ENCODE assay signal across 13 cellular contexts in genomic region chr2:200788129-200788718, GRCh38. TPM values are rescaled to one million over a fixed set of nuclear protein-coding genes. Genes with fewer than 3 reads are reported as not detected.
DNase-seq lines count a peak whose midpoint lies in the region; ATAC-seq and TF ChIP-seq lines count a peak whose summit lies in the region.
"Had no signal": no experiment of that assay in that cellular context is flagged by ENCODE, and none has a peak within 500 bp of the region (broad histone marks: within the 10 kb centered on the region; RNA-seq: fewer than 3 reads in every experiment).

No MANE protein-coding gene starts in this region.

- TF ChIP-seq CTCF in C4-2B (conservative IDR thresholded peaks at IDR 0.05) (no peak), esophagus squamous epithelium (IDR thresholded peaks at IDR 0.05) (no peak), parathyroid adenoma (IDR thresholded peaks at IDR 0.05) (no peak), endodermal cell (conservative IDR thresholded peaks at IDR 0.05) (no peak)

- H3K9me3 ChIP-seq in esophagus squamous epithelium, result no peaks in the 10 kb centered on the region
- H3K9me3 ChIP-seq in parathyroid adenoma (ENCODE audit: control insufficient read depth, low read length), result no peaks in the 10 kb centered on the region
- H3K9me3 ChIP-seq in endodermal cell (ENCODE audit: control insufficient read depth, low read length), result no peaks in the 10 kb centered on the region

- no peak for TF ChIP-seq POLR2A in esophagus squamous epithelium (IDR thresholded peaks at IDR 0.05)

- H3K27me3 Mint-ChIP-seq in endodermal cell (ENCODE audit: insufficient read depth), result peaks cover 20% of the 10 kb centered on the region

- H3K4me1 ChIP-seq in esophagus squamous epithelium, result peaks cover 15 to 38% (median 25%) of the 10 kb centered on the region in 3 donors
- H3K4me1 ChIP-seq in parathyroid adenoma, result peaks cover 8% of the 10 kb centered on the region
- no peaks in the 10 kb centered on the region for H3K4me1 ChIP-seq in endodermal cell (ENCODE audit: control insufficient read depth, insufficient read depth, low read length)

- WGBS in esophagus squamous epithelium, 2 donors, result 46 to 57% methylated on average over 5 to 6 of the region's 6 CpGs
- WGBS in endodermal cell (ENCODE audit: insufficient coverage in 1 of 2, insufficient read length in 1 of 2), 2 experiments, result 93 to 97% methylated on average over 6 of the region's 6 CpGs

- H3K4me3 ChIP-seq in esophagus squamous epithelium, result no peak overlapping the region
- H3K4me3 ChIP-seq in parathyroid adenoma (ENCODE audit: low read depth, low read length), result no peak overlapping the region
- no peak overlapping the region for H3K4me3 ChIP-seq in endodermal cell (ENCODE audit: low read length)
- H3K4me3 ChIP-seq: SK-N-MC had no signal

- intact Hi-C loops in esophagus squamous epithelium (cut with DNase I), result no loop called here

- H3K36me3 Mint-ChIP-seq in endodermal cell (ENCODE audit: low read depth), result no peaks in the 10 kb centered on the region
- H3K36me3 Mint-ChIP-seq: CD4-positive, alpha-beta memory T cell had no signal

- no peaks in the 10 kb centered on the region for H3K79me2 ChIP-seq in parathyroid adenoma

- DNase-seq in RPMI7951 (ENCODE audit: low read depth), result peak; percentile 57
- no peak for DNase-seq in esophagus squamous epithelium (lab: John Stamatoyannopoulos, UW)
- DNase-seq in NCI-H2196 (lab: John Stamatoyannopoulos, UW; ENCODE audit: unreplicated experiment), result no peak
- DNase-seq in endodermal cell, result no peak
- DNase-seq: activated naive CD4-positive, alpha-beta T cell treated with anti-CD3 and anti-CD28 coated beads, Interleukin-2, amount 50 U/mL, for 16 hours; CD4-positive, alpha-beta memory T cell; effector memory CD4-positive, alpha-beta T cell; NCI-H446 treated with DMSO at 0.1 percent for 48 hours had no signal

- H3K27ac Mint-ChIP-seq in endodermal cell, result no peak overlapping the region
- H3K27ac Mint-ChIP-seq: CD4-positive, alpha-beta memory T cell had no signal

- H2AFZ ChIP-seq in parathyroid adenoma, result peak overlapping the region; percentile 84

- H3K27me3 ChIP-seq in esophagus squamous epithelium, result no peaks in the 10 kb centered on the region
- no peaks in the 10 kb centered on the region for H3K27me3 ChIP-seq in parathyroid adenoma (ENCODE audit: control insufficient read depth, insufficient read depth, low read length)
- H3K27me3 ChIP-seq in endodermal cell (ENCODE audit: control insufficient read depth, insufficient read depth, low read length, poor library complexity, severe bottlenecking), result no peaks in the 10 kb centered on the region

- H3K27ac ChIP-seq in C4-2B (peak overlapping the region; percentile 63; the same call in 1 of the 2 replicates), esophagus squamous epithelium (peak overlapping the region; percentile 82 to 89 (median 88)), parathyroid adenoma (peak overlapping the region; percentile 24), endodermal cell (ENCODE audit: low read depth, low read length) (no peak overlapping the region)
- H3K27ac ChIP-seq: SK-N-MC had no signal

- no peaks in the 10 kb centered on the region for H3K9me3 Mint-ChIP-seq in endodermal cell

- H3K4me2 ChIP-seq in parathyroid adenoma (ENCODE audit: low read length), result peak overlapping the region; percentile 48

- ATAC-seq in HG02588 (IDR thresholded peaks at IDR 0.05; ENCODE audit: unreplicated experiment) (no peak), HG03457 (IDR thresholded peaks at IDR 0.05; ENCODE audit: unreplicated experiment) (no peak)

- H3K36me3 ChIP-seq in esophagus squamous epithelium (no peaks in the 10 kb centered on the region), parathyroid adenoma (ENCODE audit: control insufficient read depth, insufficient read depth, low read length) (no peaks in the 10 kb centered on the region), endodermal cell (ENCODE audit: control insufficient read depth, insufficient read depth, low read length) (no peaks in the 10 kb centered on the region)

- H3K4me1 Mint-ChIP-seq in endodermal cell, result peaks cover 3% of the 10 kb centered on the region

- no peak overlapping the region for H3K9ac ChIP-seq in parathyroid adenoma
- H3K9ac ChIP-seq in endodermal cell (ENCODE audit: extremely low read depth, low read length, poor library complexity, severe bottlenecking), result no peak overlapping the region

- H3K4me3 Mint-ChIP-seq in endodermal cell, result no peak overlapping the region

RNA-seq across cellular contexts. Expression of gene BZW1, which starts 23.5 kb away (rescaled TPM):
- total RNA-seq in RPMI7951 (2014; rRNA removed; shearing (Covaris generic)), result 961 and 986 TPM in 2 replicates
- 100 to 1,000 TPM; 129 to 303 (median 251) TPM for total RNA-seq in esophagus squamous epithelium
- total RNA-seq in endodermal cell, result 100 to 1,000 TPM; 314 to 323 TPM
- 259 TPM for polyA plus RNA-seq in endodermal cell (2013, experiment 1 of 2)
- polyA plus RNA-seq in endodermal cell (2013, experiment 2 of 2), result 257 TPM
